Comparison of ENCODE assay signal across 22 cellular contexts in genomic region chr1:17070163-17070525, GRCh38. TPM values are rescaled to one million over a fixed set of nuclear protein-coding genes. Genes with fewer than 3 reads are reported as not detected.
"Had no signal": no experiment of that assay in that cellular context is flagged by ENCODE, and none has a peak within 500 bp of the region (broad histone marks: within the 10 kb centered on the region; RNA-seq: fewer than 3 reads in every experiment).

No MANE protein-coding gene starts in this region.

- H3K4me3 Mint-ChIP-seq: IgD-negative memory B cell had no signal

- H3K27me3 Mint-ChIP-seq: IgD-negative memory B cell had no signal

- H3K27me3 ChIP-seq: SJSA1 had no signal

- H3K27ac ChIP-seq: KMS-11, SJSA1, SK-N-MC had no signal

- H3K4me1 Mint-ChIP-seq: IgD-negative memory B cell had no signal

- H3K4me3 ChIP-seq: K562, SJSA1, SK-N-MC had no signal

- H3K4me1 ChIP-seq: SJSA1 had no signal

- H3K36me3 ChIP-seq: SJSA1 had no signal

- H3K9me3 Mint-ChIP-seq: IgD-negative memory B cell had no signal

- H3K9ac ChIP-seq: KMS-11 had no signal

- ATAC-seq: K562 had no signal

- H3K4me2 ChIP-seq: KMS-11 had no signal

- FAIRE-seq: K562, RCC 7860 had no signal

- DNase-seq: Kasumi-1, MM.1S, NCI-H1092 treated with DMSO at 0.1 percent for 48 hours, NCI-H1436, NCI-H187, NCI-H2029, NCI-H2081 treated with DMSO at 0.1 percent for 48 hours, NCI-H2171 treated with DMSO at 0.1 percent for 48 hours, NCI-H345, NCI-H446 treated with DMSO at 0.1 percent for 48 hours, NCI-H510A treated with DMSO at 0.1 percent for 48 hours, NCI-H526, Right ventricle myocardium superior, RPMI8226, SIG-M5 had no signal

RNA-seq across cellular contexts. Expression of gene PADI2, which starts 49.1 kb away (rescaled TPM):
- total RNA-seq: HT1080, SJSA1 had no signal
